31 cellular contexts compared by ENCODE assay signal in the genomic region with DNA sequence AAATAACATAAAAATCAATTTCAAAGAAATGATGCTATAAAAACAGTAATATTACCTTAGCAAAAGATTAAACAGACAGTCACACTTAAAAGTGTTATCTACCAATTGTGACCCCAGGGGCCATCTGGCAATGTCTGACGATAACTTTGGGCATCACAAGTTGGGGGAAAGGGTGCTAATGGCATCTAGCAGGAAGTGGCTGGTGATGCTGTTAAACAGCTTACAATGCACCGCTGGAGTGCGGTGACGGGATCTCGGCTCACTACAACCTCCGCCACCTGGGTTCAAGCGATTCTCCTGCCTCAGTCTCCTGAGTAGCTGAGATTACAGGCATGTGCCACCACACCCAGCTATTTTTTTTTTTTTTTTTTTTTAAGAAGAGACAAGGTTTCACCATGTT. TPM values are rescaled to one million over a fixed set of nuclear protein-coding genes. Genes with fewer than 3 reads are reported as not detected.
DNase-seq lines count a peak whose midpoint lies in the region; ATAC-seq, FAIRE-seq and TF ChIP-seq lines count a peak whose summit lies in the region.
"Had no signal": no experiment of that assay in that cellular context is flagged by ENCODE, and none has a peak within 500 bp of the region (broad histone marks: within the 10 kb centered on the region; RNA-seq: fewer than 3 reads in every experiment).

No MANE protein-coding gene starts in this region.

- H3K9me3 Mint-ChIP-seq in MCF 10A (ENCODE audit: unreplicated experiment) (no peaks in the 10 kb centered on the region), immature natural killer cell (no peaks in the 10 kb centered on the region)
- H3K9me3 Mint-ChIP-seq in activated T-helper 17 cell treated with anti-CD3 and anti-CD28 coated beads, Interleukin-2, amount 50 U/mL, for 72 hours, result no peaks in the 10 kb centered on the region
- H3K9me3 Mint-ChIP-seq: activated CD4-positive, alpha-beta memory T cell treated with anti-CD3 and anti-CD28 coated beads, Interleukin-2, amount 10 ng/mL, durations not matched to agents 7 days and 5 days; brain; nephron had no signal

- peaks cover 88% of the 10 kb centered on the region for H3K36me3 Mint-ChIP-seq in MCF 10A (ENCODE audit: insufficient read depth, unreplicated experiment)
- peaks cover 19 to 51% (median 35%) of the 10 kb centered on the region in 3 donors for H3K36me3 Mint-ChIP-seq in immature natural killer cell
- peaks cover 94% of the 10 kb centered on the region for H3K36me3 Mint-ChIP-seq in activated T-helper 17 cell treated with anti-CD3 and anti-CD28 coated beads, Interleukin-2, amount 50 U/mL, for 72 hours (ENCODE audit: low read depth)

- intact Hi-C loops in MCF 10A (cut with micrococcal nuclease), result loop anchor here (5.0 kb wide), 1 partner anchor 208 kb away; a partner anchor contains a TSS
- intact Hi-C loops in breast epithelium (cut with DNase I; ENCODE audit: low total_unique reads), result loop anchor here (10.0 kb wide), 1 partner anchor 226 kb away; no protein-coding TSS in a partner anchor
- intact Hi-C loops in kidney (cut with DNase I), result no loop called here

- no peak for FAIRE-seq in kidney (lab: Jason Lieb, UNC)
- FAIRE-seq: TTC549 had no signal

- TF ChIP-seq CTCF in MCF 10A (IDR thresholded peaks at IDR 0.05; ENCODE audit: unreplicated experiment) (no peak), breast epithelium (IDR thresholded peaks at IDR 0.05) (no peak), kidney (IDR thresholded peaks at IDR 0.05; ENCODE audit: borderline replicate concordance, extremely low read depth, insufficient read depth) (no peak), GM10248 (IDR thresholded peaks at IDR 0.05; ENCODE audit: control extremely low read depth, extremely low read depth, low read depth, missing control alignments) (no peak)

- H3K27ac ChIP-seq in breast epithelium, result no peak overlapping the region
- H3K27ac ChIP-seq in kidney (ENCODE audit: low read depth in 2 of 2, low read length in 2 of 2), result no peak overlapping the region
- H3K27ac ChIP-seq: adrenal gland, hepatocyte, left lung, ovary, SJCRH30, transverse colon had no signal

- H3K9ac ChIP-seq in kidney (ENCODE audit: low read length in 2 of 2), result no peak overlapping the region

- H3K9me3 ChIP-seq in breast epithelium (no peaks in the 10 kb centered on the region), kidney (ENCODE audit: control insufficient read depth in 1 of 2, low read length in 2 of 2) (no peaks in the 10 kb centered on the region)
- H3K9me3 ChIP-seq: adrenal gland, esophagus muscularis mucosa, left lung, ovary, SJCRH30, transverse colon had no signal

- no peak for ATAC-seq in activated T-helper 17 cell treated with anti-CD3 and anti-CD28 coated beads, Interleukin-2, amount 50 U/mL, for 72 hours (replicated peaks)
- ATAC-seq: left lung had no signal

- H3K4me3 Mint-ChIP-seq in MCF 10A (ENCODE audit: unreplicated experiment), result no peak overlapping the region
- peak overlapping the region in 1 of 5 donors; percentile 31 for H3K4me3 Mint-ChIP-seq in immature natural killer cell
- H3K4me3 Mint-ChIP-seq in activated T-helper 17 cell treated with anti-CD3 and anti-CD28 coated beads, Interleukin-2, amount 50 U/mL, for 72 hours, result no peak overlapping the region
- H3K4me3 Mint-ChIP-seq: activated CD4-positive, alpha-beta memory T cell treated with anti-CD3 and anti-CD28 coated beads, Interleukin-2, amount 10 ng/mL, durations not matched to agents 7 days and 5 days; brain; nephron had no signal

- BruUV-seq in MCF 10A (replicated peaks; lab: Mats Ljungman, UMichigan), result no TSS peak

- H3K4me1 Mint-ChIP-seq in MCF 10A (ENCODE audit: insufficient read depth, unreplicated experiment), result no peaks in the 10 kb centered on the region
- H3K4me1 Mint-ChIP-seq in immature natural killer cell, result peaks cover 21 to 22% of the 10 kb centered on the region in 2 donors
- peaks cover 17% of the 10 kb centered on the region for H3K4me1 Mint-ChIP-seq in activated T-helper 17 cell treated with anti-CD3 and anti-CD28 coated beads, Interleukin-2, amount 50 U/mL, for 72 hours
- H3K4me1 Mint-ChIP-seq: nephron had no signal

- no peaks in the 10 kb centered on the region for H3K27me3 Mint-ChIP-seq in MCF 10A (ENCODE audit: insufficient read depth, unreplicated experiment)
- H3K27me3 Mint-ChIP-seq in immature natural killer cell (ENCODE audit: low read depth in 3 of 3), result peaks cover 0 to 6% (median 0%) of the 10 kb centered on the region in 3 donors
- no peaks in the 10 kb centered on the region for H3K27me3 Mint-ChIP-seq in activated T-helper 17 cell treated with anti-CD3 and anti-CD28 coated beads, Interleukin-2, amount 50 U/mL, for 72 hours
- H3K27me3 Mint-ChIP-seq: activated CD4-positive, alpha-beta memory T cell treated with anti-CD3 and anti-CD28 coated beads, Interleukin-2, amount 10 ng/mL, durations not matched to agents 7 days and 5 days; brain had no signal

- H3K27ac Mint-ChIP-seq in MCF 10A (ENCODE audit: low read depth, unreplicated experiment) (peak overlapping the region; percentile 0), immature natural killer cell (peak overlapping the region in 5 of 6 donors; percentile 57 to 85 (median 77))
- no peak overlapping the region for H3K27ac Mint-ChIP-seq in activated T-helper 17 cell treated with anti-CD3 and anti-CD28 coated beads, Interleukin-2, amount 50 U/mL, for 72 hours
- H3K27ac Mint-ChIP-seq: activated CD4-positive, alpha-beta memory T cell treated with anti-CD3 and anti-CD28 coated beads, Interleukin-2, amount 10 ng/mL, durations not matched to agents 7 days and 5 days; brain; nephron had no signal

- H3K36me3 ChIP-seq in breast epithelium, result peaks cover 3% of the 10 kb centered on the region
- peaks cover 29 to 31% of the 10 kb centered on the region in 2 donors for H3K36me3 ChIP-seq in kidney (ENCODE audit: control insufficient read depth in 1 of 2, insufficient read depth in 2 of 2, low read length in 2 of 2)
- H3K36me3 ChIP-seq: ovary had no signal

- TF ChIP-seq POLR2A in breast epithelium (IDR thresholded peaks at IDR 0.05), result no peak

- H3K27me3 ChIP-seq in breast epithelium, result no peaks in the 10 kb centered on the region
- H3K27me3 ChIP-seq: adrenal gland, esophagus muscularis mucosa, hepatocyte, left lung, ovary, SJCRH30, transverse colon had no signal

- H3K4me3 ChIP-seq in breast epithelium (no peak overlapping the region), kidney (ENCODE audit: low read length in 2 of 2) (no peak overlapping the region)
- H3K4me3 ChIP-seq: adrenal gland, esophagus muscularis mucosa, hepatocyte, left lung, ovary, SJCRH30, transverse colon had no signal

- CTCF ChIA-PET in MCF 10A (lab: Yijun Ruan, JAX) (interaction anchor here (0.5 to 8.8 kb wide), 22 partner anchors 9 to 830 kb away, joined by 3 to 200 read pairs (median 5); no protein-coding TSS in a partner anchor), GM10248 (lab: Yijun Ruan, JAX) (interaction anchor here (1.2 to 8.9 kb wide), 14 partner anchors 9 to 816 kb away, joined by 3 to 126 read pairs (median 6); no protein-coding TSS in a partner anchor)

- POLR2A ChIA-PET in MCF 10A (lab: Yijun Ruan, JAX) (interaction anchor here (0.7 to 1.9 kb wide), 3 partner anchors 15 to 218 kb away, joined by 3 to 5 read pairs (median 4); a partner anchor contains a TSS), GM10248 (lab: Yijun Ruan, JAX) (interaction anchor here (0.6 kb wide), 2 partner anchors 671 to 767 kb away, joined by 4 to 7 read pairs; no protein-coding TSS in a partner anchor)

- H3K4me1 ChIP-seq in breast epithelium, result no peaks in the 10 kb centered on the region
- H3K4me1 ChIP-seq in kidney (ENCODE audit: control insufficient read depth in 1 of 2, insufficient read depth in 1 of 2, low read depth in 1 of 2, low read length in 2 of 2), result no peaks in the 10 kb centered on the region
- H3K4me1 ChIP-seq: adrenal gland, left lung, SJCRH30 had no signal

- DNase-seq in MCF 10A (ENCODE audit: unreplicated experiment) (no peak), breast epithelium (ENCODE audit: low spot score in 2 of 2) (no peak), NAMALWA (ENCODE audit: low spot score) (peak; percentile 21), immature natural killer cell (peak; percentile 54 to 59 (median 55)), kidney (no peak), GM10248 (ENCODE audit: extremely low spot score) (no peak), NCI-H1092 treated with DMSO at 0.1 percent for 48 hours (lab: John Stamatoyannopoulos, UW) (no peak)
- DNase-seq: activated CD4-positive, alpha-beta memory T cell treated with anti-CD3 and anti-CD28 coated beads, Interleukin-2, amount 10 ng/mL, durations not matched to agents 7 days and 5 days; activated CD4-positive, CD25-positive, alpha-beta regulatory T cell treated with anti-CD3 and anti-CD28 coated beads, Interleukin-2, amount 50 U/mL, for 72 hours; activated gamma-delta T cell treated with Interleukin-2 at 50 U/mL for 16 hours; adrenal gland; DMS53; foreskin melanocyte; HCEC 1CT; left lung; midbrain; NCI-H146; NCI-H524; ovary; SJCRH30; stimulated activated CD4-positive, alpha-beta T cell treated with anti-CD3 and anti-CD28 coated beads, Interleukin-12 subunit alpha, Interleukin-12 subunit beta, amount 100 ng/mL, for 4 hours; stimulated activated CD4-positive, alpha-beta T cell treated with anti-CD3 and anti-CD28 coated beads, Interleukin-4, amount 100 ng/mL, for 4 hours; transverse colon had no signal

RNA-seq across cellular contexts. Expression of a gene that starts 27.6 kb away (rescaled TPM):
- total RNA-seq in MCF 10A (2022), result 65.2 and 67.3 TPM in 2 replicates
- 10 to 100 TPM; 29.4 to 48.4 (median 31.8) TPM for total RNA-seq in breast epithelium
- 10 to 100 TPM; 17.5 to 20.0 (median 18.5) TPM for polyA plus RNA-seq in immature natural killer cell
- 35.0 TPM for total RNA-seq in kidney
- polyA plus RNA-seq in kidney (ENCODE audit: insufficient read depth, low read depth, low replicate concordance), result 15.9 TPM
- 10 to 100 TPM; 42.1 to 52.1 TPM for total RNA-seq in activated T-helper 17 cell treated with anti-CD3 and anti-CD28 coated beads, Interleukin-2, amount 50 U/mL, for 72 hours

RNA-seq across cellular contexts. Expression of a gene that starts 46.6 kb away (rescaled TPM):
- total RNA-seq in MCF 10A (2022) (0.42 TPM in 1 of 2 replicates, not detected in the other), breast epithelium (under 1 TPM in 1 of 3 donors, not detected in 2; 0.33 TPM), kidney (not detected)
- polyA plus RNA-seq in immature natural killer cell (not detected), kidney (ENCODE audit: insufficient read depth, low read depth, low replicate concordance) (1.2 TPM)
- not detected for total RNA-seq in activated T-helper 17 cell treated with anti-CD3 and anti-CD28 coated beads, Interleukin-2, amount 50 U/mL, for 72 hours
- total RNA-seq: A172; activated CD4-positive, alpha-beta memory T cell treated with anti-CD3 and anti-CD28 coated beads, Interleukin-2, amount 10 ng/mL, durations not matched to agents 7 days and 5 days; M059J had no signal

Comparison
In these comparisons a context has a peak if more than half of its experiments do, and no peak if none do; other contexts are left out.
1. DNase-seq: peak in NAMALWA (single experiment) and immature natural killer cell (3 of 3); none in MCF 10A (single experiment), breast epithelium (0 of 2), kidney (single experiment), GM10248 (single experiment) and NCI-H1092 treated with DMSO at 0.1 percent for 48 hours (single experiment).